In the genomic region with DNA sequence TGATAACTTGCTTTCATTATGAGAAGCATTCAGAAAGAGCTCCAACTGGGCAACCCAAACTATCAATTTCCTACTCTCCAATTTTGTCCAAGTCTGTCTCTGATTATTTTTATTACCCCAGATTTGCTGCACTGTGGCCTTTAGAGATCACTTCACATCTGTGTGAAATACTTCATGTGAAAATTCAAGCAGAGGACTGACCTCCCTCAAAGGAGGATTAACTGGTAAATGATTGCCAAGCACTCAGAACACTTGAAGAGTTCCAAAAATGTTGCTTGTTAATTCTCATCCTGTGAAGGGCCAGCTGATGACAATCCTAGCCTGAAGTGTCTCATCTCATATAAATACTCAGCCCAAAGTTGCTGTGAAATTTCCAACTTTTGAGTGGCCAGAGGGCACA, we compare ENCODE assay signal across 1 cellular context.
TF ChIP-seq lines count a peak whose summit lies in the region.

No MANE protein-coding gene starts in this region.

TF ChIP-seq in GM23338, 12 proteins besides CTCF, POLR2A, EP300 and RAD21 (continued from another document):
- TF ChIP-seq, protein P1, sequence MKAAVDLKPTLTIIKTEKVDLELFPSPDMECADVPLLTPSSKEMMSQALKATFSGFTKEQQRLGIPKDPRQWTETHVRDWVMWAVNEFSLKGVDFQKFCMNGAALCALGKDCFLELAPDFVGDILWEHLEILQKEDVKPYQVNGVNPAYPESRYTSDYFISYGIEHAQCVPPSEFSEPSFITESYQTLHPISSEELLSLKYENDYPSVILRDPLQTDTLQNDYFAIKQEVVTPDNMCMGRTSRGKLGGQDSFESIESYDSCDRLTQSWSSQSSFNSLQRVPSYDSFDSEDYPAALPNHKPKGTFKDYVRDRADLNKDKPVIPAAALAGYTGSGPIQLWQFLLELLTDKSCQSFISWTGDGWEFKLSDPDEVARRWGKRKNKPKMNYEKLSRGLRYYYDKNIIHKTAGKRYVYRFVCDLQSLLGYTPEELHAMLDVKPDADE (IDR thresholded peaks at IDR 0.05) = no peak
